1 cellular context compared by ENCODE assay signal in genomic region chr17:1488826-1489275, GRCh38.
TF ChIP-seq lines count a peak whose summit lies in the region.

No MANE protein-coding gene starts in this region.

TF ChIP-seq in endothelial cell of umbilical vein, 7 proteins besides CTCF, POLR2A, EP300 and RAD21:
- TF ChIP-seq GATA2 (IDR thresholded peaks at IDR 0.05; ENCODE audit: insufficient read depth, insufficient read length, low read depth, low read length) (no peak), FOS (IDR thresholded peaks at IDR 0.05; ENCODE audit: borderline replicate concordance, insufficient read depth, low read length) (no peak), JUN (IDR thresholded peaks at IDR 0.05; ENCODE audit: borderline replicate concordance, insufficient read depth, insufficient read length, low read depth) (no peak), POLR2AphosphoS5 (IDR thresholded peaks at IDR 0.05; ENCODE audit: insufficient read depth, low read depth, low read length) (no peak), MAX (IDR thresholded peaks at IDR 0.05; ENCODE audit: insufficient read depth, insufficient read length) (no peak), MYC (IDR thresholded peaks at IDR 0.05; ENCODE audit: low read depth, low read length) (no peak), EZH2 (IDR thresholded peaks at IDR 0.05; ENCODE audit: borderline replicate concordance, low read depth, low read length, severe bottlenecking) (no peak)
